1 cellular context compared by ENCODE assay signal in the genomic region with DNA sequence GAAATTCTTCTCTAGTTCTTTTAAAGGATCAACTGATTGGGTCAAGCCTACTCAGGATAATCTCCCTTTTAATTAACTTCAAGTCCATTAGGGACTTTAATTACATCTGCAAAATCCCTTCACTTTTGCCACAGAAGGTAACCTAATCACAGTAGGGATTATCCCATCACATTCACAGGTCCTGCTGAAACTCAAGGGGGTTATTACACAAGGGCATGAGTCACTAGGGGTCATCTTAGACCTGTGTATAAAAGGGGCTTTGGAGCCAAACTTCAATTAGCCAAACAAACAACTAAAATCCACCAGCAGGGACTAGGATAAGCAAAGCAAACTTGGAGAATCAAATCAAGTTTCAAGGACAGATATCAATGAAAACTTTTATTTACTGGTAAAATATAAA.
A peak's percentile ranks its signal among the peaks of the same experiment; 100 is the strongest.
TF ChIP-seq lines count a peak whose summit lies in the region.

No MANE protein-coding gene starts in this region.

TF ChIP-seq in WTC11, 78 proteins besides CTCF, POLR2A, EP300 and RAD21 (continued from another document):
- 0 out of 2 replicates have a peak, but pooled peaks have one; percentile 23 for TF ChIP-seq GABPB1 (CRISPR knock-in tag; IDR thresholded peaks at IDR 0.05)
- TF ChIP-seq, protein P1, sequence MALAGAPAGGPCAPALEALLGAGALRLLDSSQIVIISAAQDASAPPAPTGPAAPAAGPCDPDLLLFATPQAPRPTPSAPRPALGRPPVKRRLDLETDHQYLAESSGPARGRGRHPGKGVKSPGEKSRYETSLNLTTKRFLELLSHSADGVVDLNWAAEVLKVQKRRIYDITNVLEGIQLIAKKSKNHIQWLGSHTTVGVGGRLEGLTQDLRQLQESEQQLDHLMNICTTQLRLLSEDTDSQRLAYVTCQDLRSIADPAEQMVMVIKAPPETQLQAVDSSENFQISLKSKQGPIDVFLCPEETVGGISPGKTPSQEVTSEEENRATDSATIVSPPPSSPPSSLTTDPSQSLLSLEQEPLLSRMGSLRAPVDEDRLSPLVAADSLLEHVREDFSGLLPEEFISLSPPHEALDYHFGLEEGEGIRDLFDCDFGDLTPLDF (CRISPR knock-in tag; IDR thresholded peaks at IDR 0.05): no peak
